In genomic region chr1:35935989-35936388, GRCh38 we compare ENCODE assay signal across 23 cellular contexts. TPM values are rescaled to one million over a fixed set of nuclear protein-coding genes. Genes with fewer than 3 reads are reported as not detected.
DNase-seq lines count a peak whose midpoint lies in the region; ATAC-seq, FAIRE-seq and TF ChIP-seq lines count a peak whose summit lies in the region.
"Had no signal": no experiment of that assay in that cellular context is flagged by ENCODE, and none has a peak within 500 bp of the region (broad histone marks: within the 10 kb centered on the region; RNA-seq: fewer than 3 reads in every experiment).

No MANE protein-coding gene starts in this region.

- H3K9me2 ChIP-seq in SK-N-SH: no peaks in the 10 kb centered on the region

- TF ChIP-seq CTCF in SK-N-SH (IDR thresholded peaks at IDR 0.05): no peak
- TF ChIP-seq CTCF in RWPE1 (conservative IDR thresholded peaks at IDR 0.05; ENCODE audit: low read depth): no peak

- TF ChIP-seq RAD21 in SK-N-SH (IDR thresholded peaks at IDR 0.05; ENCODE audit: low read length): no peak

- H3K4me3 ChIP-seq in SK-N-SH (ENCODE audit: low read depth in 2 of 2, low read length in 1 of 2): no peak overlapping the region
- H3K4me3 ChIP-seq: pancreas, upper lobe of right lung had no signal

- no peak for ATAC-seq in HG02571 (IDR thresholded peaks at IDR 0.05; ENCODE audit: unreplicated experiment)
- ATAC-seq: activated CD8-positive, alpha-beta T cell treated with anti-CD3 and anti-CD28 coated beads, Interleukin-2, amount 10 ng/mL, durations not matched to agents 7 days and 5 days; pancreas; sciatic nerve; T-cell; upper lobe of right lung had no signal

- H3K9ac ChIP-seq in SK-N-SH: no peak overlapping the region

- peaks cover 16% of the 10 kb centered on the region for H4K20me1 ChIP-seq in SK-N-SH (ENCODE audit: insufficient read depth)

- TF ChIP-seq EP300 in SK-N-SH (IDR thresholded peaks at IDR 0.05; ENCODE audit: borderline replicate concordance in 1 of 2, low read depth in 1 of 2, low read length in 1 of 2): no peak

- peaks cover 0 to 6% of the 10 kb centered on the region in 2 experiments for H3K36me3 ChIP-seq in SK-N-SH (replicated peaks in 1 of 2; ENCODE audit: control insufficient read depth in 1 of 2, insufficient read depth in 2 of 2, low read length in 1 of 2)
- H3K36me3 ChIP-seq: pancreas, upper lobe of right lung had no signal

- peaks cover 15 to 23% of the 10 kb centered on the region in 2 experiments; a peak in 3 of 4 replicates for H3K4me1 ChIP-seq in SK-N-SH (ENCODE audit: control insufficient read depth in 1 of 2, insufficient read depth in 2 of 2, low read depth in 1 of 2, low read length in 1 of 2)

- no peaks in the 10 kb centered on the region for H3K27me3 ChIP-seq in SK-N-SH (ENCODE audit: insufficient read depth)
- H3K27me3 ChIP-seq: pancreas, upper lobe of right lung had no signal

- DNase-seq in GM12892 (ENCODE audit: insufficient read length) (no peak), SK-N-SH (peak; percentile 33), epidermal melanocyte (ENCODE audit: insufficient read length, low spot score) (peak; percentile 54), pons (ENCODE audit: low spot score) (peak; percentile 63), germinal center (ENCODE audit: low spot score) (no peak), RWPE1 (ENCODE audit: low spot score) (no peak)
- no peak for DNase-seq in stimulated activated CD4-positive, alpha-beta T cell treated with anti-CD3 and anti-CD28 coated beads, Interleukin-15, amount 100 ng/mL, for 24 hours
- DNase-seq: activated CD4-positive, CD25-positive, alpha-beta regulatory T cell treated with anti-CD3 and anti-CD28 coated beads, Interleukin-2, amount 50 U/mL, for 72 hours; activated CD8-positive, alpha-beta T cell treated with anti-CD3 and anti-CD28 coated beads, Interleukin-2, amount 10 ng/mL, durations not matched to agents 7 days and 5 days; activated gamma-delta T cell treated with Interleukin-2 at 50 U/mL for 16 hours; C1 segment of cervical spinal cord; erythroblast; kidney glomerular epithelial cell; mammary epithelial cell; naive B cell; NCI-H187; NCI-H69; pancreas; stimulated activated CD8-positive, alpha-beta memory T cell treated with anti-CD3 and anti-CD28 coated beads, Interleukin-4, amount 100 ng/mL, for 48 hours; T-cell; upper lobe of right lung had no signal

- H3K79me2 ChIP-seq in SK-N-SH (ENCODE audit: insufficient read depth): peaks cover 99% of the 10 kb centered on the region

- no peak for TF ChIP-seq POLR2A in GM12892 (IDR thresholded peaks at IDR 0.05; ENCODE audit: low read depth, low read length)

- POLR2A ChIA-PET in SK-N-SH (lab: Yijun Ruan, JAX): no interaction called here
- POLR2A ChIA-PET in RWPE1 (lab: Yijun Ruan, JAX; ENCODE audit: low non-redundant PET): no interaction called here

- no peak overlapping the region for H2AFZ ChIP-seq in SK-N-SH (ENCODE audit: low read depth)

- no peak overlapping the region for H3K4me2 ChIP-seq in SK-N-SH

- peaks cover 8% of the 10 kb centered on the region for H3F3A ChIP-seq in SK-N-SH (replicated peaks; ENCODE audit: insufficient read depth)

- CTCF ChIA-PET in SK-N-SH (lab: Yijun Ruan, JAX): no interaction called here
- CTCF ChIA-PET in RWPE1 (lab: Yijun Ruan, JAX): interaction anchor here (0.6 kb wide), 1 partner anchor 170 kb away, joined by 3 read pairs; no protein-coding TSS in a partner anchor

- peak; percentile 38 for FAIRE-seq in GM12892 (lab: Jason Lieb, UNC)
- FAIRE-seq: pancreas had no signal

- H3K27ac ChIP-seq in SK-N-SH (ENCODE audit: low read depth in 2 of 2, low read length in 1 of 2) (peak overlapping the region; percentile 7 to 83; a peak in 2 of 4 replicates), RWPE1 (no peak overlapping the region)
- H3K27ac ChIP-seq: pancreas, upper lobe of right lung had no signal

- no peaks in the 10 kb centered on the region for H3K9me3 ChIP-seq in SK-N-SH
- H3K9me3 ChIP-seq: pancreas, upper lobe of right lung had no signal

TF ChIP-seq in SK-N-SH, 30 proteins besides CTCF, POLR2A, EP300 and RAD21:
- TF ChIP-seq SIN3A (IDR thresholded peaks at IDR 0.05; ENCODE audit: borderline replicate concordance, low read depth, low read length) (no peak), GABPA (IDR thresholded peaks at IDR 0.05; ENCODE audit: low read depth) (no peak), MEF2A (IDR thresholded peaks at IDR 0.05; ENCODE audit: borderline replicate concordance, low read depth) (no peak), POLR2AphosphoS5 (IDR thresholded peaks at IDR 0.05; ENCODE audit: low read depth, low read length) (no peak), CHD2 (IDR thresholded peaks at IDR 0.05; ENCODE audit: low read length, partially characterized antibody) (no peak), YY1 (IDR thresholded peaks at IDR 0.05; ENCODE audit: low read depth) (no peak), RXRA (IDR thresholded peaks at IDR 0.05; ENCODE audit: borderline replicate concordance, low read depth) (no peak), USF1 (IDR thresholded peaks at IDR 0.05; ENCODE audit: borderline replicate concordance, low read depth) (no peak), RFX5 (IDR thresholded peaks at IDR 0.05; ENCODE audit: low read length) (no peak), PBX3 (IDR thresholded peaks at IDR 0.05) (no peak), RCOR1 (IDR thresholded peaks at IDR 0.05; ENCODE audit: low read length) (no peak), TAF1 (IDR thresholded peaks at IDR 0.05; ENCODE audit: borderline replicate concordance, low read depth, low read length) (no peak), MAX (IDR thresholded peaks at IDR 0.05; ENCODE audit: low read depth) (no peak), NFIC (IDR thresholded peaks at IDR 0.05; ENCODE audit: borderline replicate concordance) (no peak)

RNA-seq across cellular contexts. Expression of gene AGO3, which starts 5.1 kb away (rescaled TPM):
- 7.1 TPM for polyA plus RNA-seq in GM12892 (2012; ENCODE audit: missing spikeins)
- polyA plus RNA-seq in SK-N-SH (2012; rRNA removed): 6.7 and 7.7 TPM in 2 replicates
- polyA plus RNA-seq in SK-N-SH (2012; cell fraction: cytosol; rRNA removed): 6.9 and 7.4 TPM in 2 replicates
- polyA plus RNA-seq in SK-N-SH (2012; cell fraction: nucleus; rRNA removed): 12.5 and 18.8 TPM in 2 replicates

RNA-seq across cellular contexts. Expression of gene AGO1, which starts 53.0 kb away (rescaled TPM):
- 8.0 TPM for polyA plus RNA-seq in GM12892 (2012; ENCODE audit: missing spikeins)
- polyA plus RNA-seq in SK-N-SH (2012; rRNA removed): 7.8 and 9.5 TPM in 2 replicates
- polyA plus RNA-seq in SK-N-SH (2012; cell fraction: cytosol; rRNA removed): 4.7 and 7.4 TPM in 2 replicates
- polyA plus RNA-seq in SK-N-SH (2012; cell fraction: nucleus; rRNA removed): 12.0 and 12.5 TPM in 2 replicates

Comparison
In these comparisons a context has a peak if more than half of its experiments do, and no peak if none do; other contexts are left out.
1. DNase-seq: peak in SK-N-SH (single experiment), epidermal melanocyte (single experiment) and pons (single experiment); none in GM12892 (single experiment), germinal center (single experiment), RWPE1 (single experiment) and stimulated activated CD4-positive, alpha-beta T cell treated with anti-CD3 and anti-CD28 coated beads, Interleukin-15, amount 100 ng/mL, for 24 hours (single experiment).